In the genomic region with DNA sequence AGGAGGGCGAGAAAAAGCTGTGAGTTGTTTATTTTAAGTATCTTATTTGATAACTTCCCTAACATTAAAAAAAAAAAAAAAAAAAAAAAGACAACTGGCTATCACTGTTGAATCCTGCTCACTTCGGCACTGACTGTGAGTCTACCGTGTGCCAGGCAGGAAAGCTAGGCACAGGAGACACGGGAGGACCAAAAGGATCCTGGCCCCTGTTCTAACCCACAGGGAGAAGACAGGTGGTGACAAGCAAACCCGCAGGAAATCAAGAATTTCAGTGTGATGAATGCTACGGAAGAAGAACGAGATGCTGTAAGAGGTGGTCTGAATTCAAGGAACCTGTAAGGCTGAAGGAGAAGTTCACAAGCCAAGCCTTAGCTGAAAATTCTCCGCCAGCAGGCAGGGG, we compare ENCODE assay signal across 21 cellular contexts.
"Had no signal": no experiment of that assay in that cellular context is flagged by ENCODE, and none has a peak within 500 bp of the region (broad histone marks: within the 10 kb centered on the region; RNA-seq: fewer than 3 reads in every experiment).

No MANE protein-coding gene starts in this region.

- FAIRE-seq: frontal cortex had no signal

- H3K4me3 Mint-ChIP-seq: effector memory CD8-positive, alpha-beta T cell; immature natural killer cell; memory B cell; natural killer cell had no signal

- H3K27ac Mint-ChIP-seq: effector memory CD8-positive, alpha-beta T cell; immature natural killer cell; memory B cell; natural killer cell had no signal

- H3K36me3 ChIP-seq: ovary, thyroid gland, vagina had no signal

- H3K9me3 ChIP-seq: ovary, psoas muscle, sigmoid colon, stomach, thyroid gland, vagina had no signal

- H3K27ac ChIP-seq: ovary, psoas muscle, sigmoid colon, stomach, thyroid gland, vagina had no signal

- H3K36me3 Mint-ChIP-seq: memory B cell; stimulated activated effector memory CD8-positive, alpha-beta T cell treated with anti-CD3 and anti-CD28 coated beads, Interleukin-12 subunit alpha, Interleukin-12 subunit beta, amount 100 ng/mL, for 72 hours had no signal

- DNase-seq: effector memory CD8-positive, alpha-beta T cell; hypothalamus; immature natural killer cell; islet precursor cell; natural killer cell; occipital lobe; ovary; psoas muscle; right cardiac atrium; sigmoid colon; stimulated activated CD4-positive, alpha-beta T cell treated with anti-CD3 and anti-CD28 coated beads, Interleukin-2, amount 100 ng/mL, for 24 hours; stimulated activated CD4-positive, alpha-beta T cell treated with anti-CD3 and anti-CD28 coated beads, Interleukin-4, amount 100 ng/mL, for 24 hours; stimulated activated naive CD4-positive, alpha-beta T cell treated with Interleukin-2 at 50 U/mL for 16 hours; stomach; thyroid gland; trophoblast cell had no signal

- H3K9me3 Mint-ChIP-seq: effector memory CD8-positive, alpha-beta T cell; immature natural killer cell; memory B cell; natural killer cell; stimulated activated effector memory CD8-positive, alpha-beta T cell treated with anti-CD3 and anti-CD28 coated beads, Interleukin-12 subunit alpha, Interleukin-12 subunit beta, amount 100 ng/mL, for 72 hours had no signal

- H3K4me3 ChIP-seq: lung, ovary, psoas muscle, sigmoid colon, stomach, thyroid gland, vagina had no signal

- H3K4me1 ChIP-seq: psoas muscle had no signal
